22 cellular contexts compared by ENCODE assay signal in the genomic region with DNA sequence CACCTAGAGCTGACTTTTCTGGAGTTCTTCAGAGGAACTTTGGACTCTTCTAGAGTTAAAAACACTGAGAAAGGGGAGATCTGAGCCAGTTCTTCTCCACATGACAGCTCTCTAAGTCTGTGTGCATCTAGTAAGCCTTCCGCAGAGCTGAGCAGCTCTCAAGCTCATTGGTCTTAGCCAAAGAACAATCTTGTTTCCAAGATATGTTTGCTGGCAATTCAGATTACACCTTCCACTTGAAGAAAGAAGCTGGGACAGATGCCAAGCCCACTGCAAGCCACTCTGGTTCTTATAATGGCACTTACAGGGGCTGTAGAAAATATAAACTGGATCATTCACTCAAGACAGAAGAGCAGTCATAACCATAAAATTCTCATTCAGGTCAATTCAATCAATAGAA.
"Had no signal": no experiment of that assay in that cellular context is flagged by ENCODE, and none has a peak within 500 bp of the region (broad histone marks: within the 10 kb centered on the region; RNA-seq: fewer than 3 reads in every experiment).

No MANE protein-coding gene starts in this region.

- DNase-seq: activated CD4-positive, alpha-beta T cell treated with anti-CD3 and anti-CD28 coated beads for 48 hours; activated CD4-positive, alpha-beta T cell treated with anti-CD3 and anti-CD28 coated beads, Interleukin-2, amount 50 U/mL, for 4 hours; activated CD8-positive, alpha-beta memory T cell treated with anti-CD3 and anti-CD28 coated beads, Interleukin-2, amount 50 U/mL, for 48 hours; activated CD8-positive, alpha-beta T cell treated with anti-CD3 and anti-CD28 coated beads, Interleukin-2, amount 10 ng/mL, durations not matched to agents 7 days and 5 days; activated naive CD4-positive, alpha-beta T cell treated with anti-CD3 and anti-CD28 coated beads, Interleukin-2, amount 50 U/mL, for 16 hours; activated naive CD8-positive, alpha-beta T cell treated with anti-CD3 and anti-CD28 coated beads, Interleukin-2, amount 10 ng/mL, durations not matched to agents 7 days and 5 days; activated T-cell treated with anti-CD3 and anti-CD28 coated beads, Interleukin-2, amount 50 U/mL, for 1 hour; adrenal gland; anterior cingulate cortex; MM.1S; NCI-H1417 treated with DMSO at 0.1 percent for 48 hours; NCI-H1694; NCI-H2029; NCI-H2107; NCI-H510A treated with DMSO at 0.1 percent for 48 hours; NCI-H748 treated with DMSO at 0.1 percent for 48 hours; Peyer's patch; SHP77 had no signal

- H3K27me3 ChIP-seq: adrenal gland, Peyer's patch, SJSA1 had no signal

- H3K4me3 ChIP-seq: adrenal gland, Peyer's patch, SJSA1 had no signal

- H3K27ac ChIP-seq: adrenal gland, Peyer's patch, RWPE1, SJSA1 had no signal

- ATAC-seq: activated CD4-positive, CD25-positive, alpha-beta regulatory T cell treated with anti-CD3 and anti-CD28 coated beads, Interleukin-2, amount 50 U/mL, for 24 hours; activated CD8-positive, alpha-beta T cell treated with anti-CD3 and anti-CD28 coated beads, Interleukin-2, amount 10 ng/mL, durations not matched to agents 7 days and 5 days; SK-N-SH treated with all-trans-retinoic acid at 6 μM for 48 hours had no signal

- H3K4me1 ChIP-seq: adrenal gland, Peyer's patch, SJSA1 had no signal

- H3K36me3 ChIP-seq: adrenal gland, Peyer's patch, SJSA1 had no signal

- H3K9me3 ChIP-seq: adrenal gland, Peyer's patch, SJSA1 had no signal
